19 cellular contexts compared by ENCODE assay signal in the genomic region with DNA sequence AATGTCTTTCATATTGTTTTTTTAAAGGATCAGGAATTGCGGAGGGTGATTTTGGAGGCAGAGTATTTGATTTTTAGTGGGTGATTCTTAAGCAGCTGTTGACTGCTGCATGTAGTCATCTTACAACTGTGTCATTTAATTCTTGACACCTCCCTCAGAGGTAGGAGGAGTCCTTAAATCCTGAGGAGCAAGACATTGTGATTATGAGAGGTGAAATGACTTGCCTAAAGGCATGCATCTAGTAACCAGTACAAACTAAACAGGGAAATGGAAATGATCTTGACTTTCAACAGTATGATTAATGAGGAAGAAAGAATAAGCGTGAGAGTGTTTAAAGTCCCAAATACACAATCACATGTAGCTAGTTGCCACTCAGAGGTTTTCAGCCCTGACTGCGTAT.
"Had no signal": no experiment of that assay in that cellular context is flagged by ENCODE, and none has a peak within 500 bp of the region (broad histone marks: within the 10 kb centered on the region; RNA-seq: fewer than 3 reads in every experiment).

No MANE protein-coding gene starts in this region.

- H3K9me3 Mint-ChIP-seq: nephron progenitor cell had no signal

- H3K9ac ChIP-seq: parathyroid adenoma had no signal

- DNase-seq: effector memory CD4-positive, alpha-beta T cell; esophagus squamous epithelium; foreskin fibroblast; naive thymus-derived CD4-positive, alpha-beta T cell; nephron progenitor cell; retina; right lobe of liver; stimulated activated CD4-positive, alpha-beta T cell treated with anti-CD3 and anti-CD28 coated beads, Interleukin-4, amount 100 ng/mL, for 1 hour; stimulated activated CD8-positive, alpha-beta memory T cell treated with anti-CD3 and anti-CD28 coated beads, Interleukin-4, amount 100 ng/mL, for 48 hours; stimulated activated naive CD8-positive, alpha-beta T cell treated with anti-CD3 and anti-CD28 coated beads, Interleukin-15, Interleukin-2, amounts not matched to agents 100 U/mL and 50 U/mL, for 24 hours; tibial artery; upper lobe of left lung; uterus had no signal

- H3K79me2 ChIP-seq: hepatocyte, parathyroid adenoma had no signal

- H3K4me1 Mint-ChIP-seq: naive thymus-derived CD4-positive, alpha-beta T cell; nephron progenitor cell; stimulated activated effector memory CD8-positive, alpha-beta T cell treated with anti-CD3 and anti-CD28 coated beads, Interleukin-12 subunit alpha, Interleukin-12 subunit beta, amount 100 ng/mL, for 72 hours had no signal

- H3K27ac ChIP-seq: epithelial cell of prostate, esophagus squamous epithelium, hepatocyte, parathyroid adenoma, prostate gland, right lobe of liver, tibial artery, upper lobe of left lung, uterus had no signal

- H3K4me1 ChIP-seq: parathyroid adenoma, prostate gland, right lobe of liver, tibial artery, upper lobe of left lung, uterus had no signal

- FAIRE-seq: endometrium had no signal

- H3K9me3 ChIP-seq: esophagus squamous epithelium, prostate gland, right lobe of liver, tibial artery, upper lobe of left lung, uterus had no signal

- H3K27ac Mint-ChIP-seq: naive thymus-derived CD4-positive, alpha-beta T cell; nephron progenitor cell; stimulated activated effector memory CD8-positive, alpha-beta T cell treated with anti-CD3 and anti-CD28 coated beads, Interleukin-12 subunit alpha, Interleukin-12 subunit beta, amount 100 ng/mL, for 72 hours had no signal

- H3K4me2 ChIP-seq: hepatocyte had no signal

- H3K4me3 Mint-ChIP-seq: naive thymus-derived CD4-positive, alpha-beta T cell; nephron progenitor cell; stimulated activated effector memory CD8-positive, alpha-beta T cell treated with anti-CD3 and anti-CD28 coated beads, Interleukin-12 subunit alpha, Interleukin-12 subunit beta, amount 100 ng/mL, for 72 hours had no signal

- H3K36me3 Mint-ChIP-seq: naive thymus-derived CD4-positive, alpha-beta T cell; stimulated activated effector memory CD8-positive, alpha-beta T cell treated with anti-CD3 and anti-CD28 coated beads, Interleukin-12 subunit alpha, Interleukin-12 subunit beta, amount 100 ng/mL, for 72 hours had no signal

- ATAC-seq: naive thymus-derived CD4-positive, alpha-beta T cell; right lobe of liver; stimulated activated effector memory CD8-positive, alpha-beta T cell treated with anti-CD3 and anti-CD28 coated beads, Interleukin-12 subunit alpha, Interleukin-12 subunit beta, amount 100 ng/mL, for 72 hours; stimulated activated naive CD8-positive, alpha-beta T cell treated with anti-CD3 and anti-CD28 coated beads, Interleukin-15, Interleukin-2, amounts not matched to agents 100 U/mL and 50 U/mL, for 24 hours had no signal

- H3K4me3 ChIP-seq: esophagus squamous epithelium, hepatocyte, prostate gland, right lobe of liver, tibial artery, upper lobe of left lung, uterus had no signal

- H3K27me3 ChIP-seq: hepatocyte, right lobe of liver, tibial artery, upper lobe of left lung, uterus had no signal

- H2AFZ ChIP-seq: hepatocyte, parathyroid adenoma had no signal

- H3K36me3 ChIP-seq: esophagus squamous epithelium, prostate gland, right lobe of liver, tibial artery, upper lobe of left lung, uterus had no signal

- H3K27me3 Mint-ChIP-seq: naive thymus-derived CD4-positive, alpha-beta T cell had no signal
